Comparison of ENCODE assay signal across 12 cellular contexts in genomic region chr17:73142763-73143395, GRCh38. TPM values are rescaled to one million over a fixed set of nuclear protein-coding genes. Genes with fewer than 3 reads are reported as not detected.
DNase-seq lines count a peak whose midpoint lies in the region; ATAC-seq, FAIRE-seq and TF ChIP-seq lines count a peak whose summit lies in the region.
"Had no signal": no experiment of that assay in that cellular context is flagged by ENCODE, and none has a peak within 500 bp of the region (broad histone marks: within the 10 kb centered on the region; RNA-seq: fewer than 3 reads in every experiment).

No MANE protein-coding gene starts in this region.

- BruUV-seq in endothelial cell of umbilical vein (replicated peaks; lab: Mats Ljungman, UMichigan) = no TSS peak

- no peaks in the 10 kb centered on the region for H3K4me1 ChIP-seq in SK-N-SH (ENCODE audit: control insufficient read depth in 1 of 2, insufficient read depth in 2 of 2, low read depth in 1 of 2, low read length in 1 of 2)
- peaks cover 9% of the 10 kb centered on the region for H3K4me1 ChIP-seq in endothelial cell of umbilical vein (ENCODE audit: control insufficient read depth, extremely low read depth, insufficient read depth, low read length)
- H3K4me1 ChIP-seq in upper lobe of right lung = no peaks in the 10 kb centered on the region
- H3K4me1 ChIP-seq: Caco-2, colonic mucosa had no signal

- H3K9me2 ChIP-seq in SK-N-SH = no peaks in the 10 kb centered on the region

- H3K9me3 ChIP-seq in SK-N-SH = no peaks in the 10 kb centered on the region
- H3K9me3 ChIP-seq in endothelial cell of umbilical vein (replicated peaks; ENCODE audit: control insufficient read depth, insufficient read depth, low read length) = peaks cover 2% of the 10 kb centered on the region
- no peaks in the 10 kb centered on the region for H3K9me3 ChIP-seq in upper lobe of right lung
- H3K9me3 ChIP-seq: colonic mucosa had no signal

- WGBS in SK-N-SH (ENCODE audit: low lambda C conversion rate) = 70% methylated on average over 7 of the region's 7 CpGs

- no peaks in the 10 kb centered on the region for H3K36me3 ChIP-seq in SK-N-SH (replicated peaks in 1 of 2; ENCODE audit: control insufficient read depth in 1 of 2, insufficient read depth in 2 of 2, low read length in 1 of 2)
- no peaks in the 10 kb centered on the region for H3K36me3 ChIP-seq in endothelial cell of umbilical vein (ENCODE audit: control insufficient read depth in 2 of 2, extremely low read depth in 1 of 2, insufficient read depth in 2 of 2, low read length in 2 of 2)
- no peaks in the 10 kb centered on the region for H3K36me3 ChIP-seq in upper lobe of right lung
- H3K36me3 ChIP-seq: colonic mucosa had no signal

- no peak for TF ChIP-seq EP300 in SK-N-SH (IDR thresholded peaks at IDR 0.05; ENCODE audit: borderline replicate concordance in 1 of 2, low read depth in 1 of 2, low read length in 1 of 2)

- intact Hi-C loops in Right ventricle myocardium superior (cut with DNase I) = no loop called here
- intact Hi-C loops in cardiac septum (cut with DNase I) = no loop called here
- intact Hi-C loops in endothelial cell of umbilical vein (cut with micrococcal nuclease) = no loop called here
- intact Hi-C loops in upper lobe of right lung (cut with DNase I) = no loop called here

- no peak overlapping the region for H3K4me3 ChIP-seq in SK-N-SH (ENCODE audit: low read depth in 2 of 2, low read length in 1 of 2)
- H3K4me3 ChIP-seq in endothelial cell of umbilical vein (replicated peaks in 1 of 3; ENCODE audit: insufficient read depth in 1 of 3, low read depth in 1 of 3, low read length in 3 of 3) = no peak overlapping the region
- no peak overlapping the region for H3K4me3 ChIP-seq in upper lobe of right lung
- H3K4me3 ChIP-seq: colonic mucosa had no signal

- dilution Hi-C loops in endothelial cell of umbilical vein (cut with MboI; ENCODE audit: extremely low pct_ligation_motif_present, low sequenced_read_pairs) = no loop called here

- CTCF ChIA-PET in SK-N-SH (lab: Yijun Ruan, JAX) (interaction anchor here (0.6 to 2.1 kb wide), 5 partner anchors 13 to 234 kb away, joined by 3 to 10 read pairs (median 3); no protein-coding TSS in a partner anchor), endothelial cell of umbilical vein (lab: Charles Lee) (interaction anchor here (1.6 kb wide), 1 partner anchor 417 kb away, joined by 6 read pairs; no protein-coding TSS in a partner anchor)

- H3F3A ChIP-seq in SK-N-SH (replicated peaks; ENCODE audit: insufficient read depth) = no peaks in the 10 kb centered on the region

- H3K79me2 ChIP-seq in SK-N-SH (ENCODE audit: insufficient read depth) (no peaks in the 10 kb centered on the region), endothelial cell of umbilical vein (ENCODE audit: control insufficient read depth, insufficient read depth, low read length) (no peaks in the 10 kb centered on the region)

- H3K9ac ChIP-seq in SK-N-SH (no peak overlapping the region), endothelial cell of umbilical vein (replicated peaks; ENCODE audit: extremely low read depth, insufficient read depth, low read length) (no peak overlapping the region)

- H3K27ac ChIP-seq in SK-N-SH (ENCODE audit: low read depth in 2 of 2, low read length in 1 of 2) (no peak overlapping the region), endothelial cell of umbilical vein (ENCODE audit: insufficient read depth, low read depth, low read length) (no peak overlapping the region), upper lobe of right lung (peak overlapping the region; percentile 65)
- H3K27ac ChIP-seq: colonic mucosa had no signal

- no peak for DNase-seq in Right ventricle myocardium superior
- DNase-seq in cardiac septum (ENCODE audit: low spot score) = no peak
- no peak for DNase-seq in SK-N-SH
- DNase-seq in endothelial cell of umbilical vein (ENCODE audit: low read depth, low spot score) = peak; percentile 30
- DNase-seq in upper lobe of right lung = no peak
- DNase-seq in hepatic stellate cell (ENCODE audit: low spot score) = no peak
- DNase-seq in SHP77 (lab: John Stamatoyannopoulos, UW) = no peak
- DNase-seq: Caco-2, colonic mucosa, NCI-H446 treated with DMSO at 0.1 percent for 48 hours, posterior cingulate gyrus had no signal

- TF ChIP-seq CTCF in SK-N-SH (IDR thresholded peaks at IDR 0.05) = no peak
- TF ChIP-seq CTCF in endothelial cell of umbilical vein (IDR thresholded peaks at IDR 0.05; ENCODE audit: extremely low read depth in 1 of 2, insufficient read depth in 1 of 2, low read depth in 1 of 2, low read length in 2 of 2) = no peak
- no peak for TF ChIP-seq CTCF in upper lobe of right lung (IDR thresholded peaks at IDR 0.05)

- POLR2A ChIA-PET in SK-N-SH (lab: Yijun Ruan, JAX) (no interaction called here), endothelial cell of umbilical vein (lab: Charles Lee) (no interaction called here)

- peak; percentile 87 for FAIRE-seq in endothelial cell of umbilical vein (lab: Jason Lieb, UNC)

- ATAC-seq in Right ventricle myocardium superior (ENCODE audit: poor library complexity) (peak; percentile 74), upper lobe of right lung (peak; percentile 90), HG03025 (IDR thresholded peaks at IDR 0.05; ENCODE audit: low FRiP score, unreplicated experiment) (no peak)

- no peak for TF ChIP-seq POLR2A in endothelial cell of umbilical vein (IDR thresholded peaks at IDR 0.05; ENCODE audit: low read depth, low read length)

- no peaks in the 10 kb centered on the region for H4K20me1 ChIP-seq in SK-N-SH (ENCODE audit: insufficient read depth)
- no peaks in the 10 kb centered on the region for H4K20me1 ChIP-seq in endothelial cell of umbilical vein (replicated peaks; ENCODE audit: control insufficient read depth, extremely low read depth, insufficient read depth, low read length)

- H3K9me1 ChIP-seq in endothelial cell of umbilical vein (replicated peaks; ENCODE audit: control insufficient read depth, extremely low read depth, insufficient read depth, low read length) = no peaks in the 10 kb centered on the region

- H2AFZ ChIP-seq in SK-N-SH (ENCODE audit: low read depth) (peak overlapping the region; percentile 74; the same call in 1 of the 2 replicates), endothelial cell of umbilical vein (ENCODE audit: low read depth, low read length) (peak overlapping the region; percentile 39)

- H3K27me3 ChIP-seq in SK-N-SH (ENCODE audit: insufficient read depth) (no peaks in the 10 kb centered on the region), endothelial cell of umbilical vein (ENCODE audit: control insufficient read depth in 2 of 2, insufficient read depth in 2 of 2, low read length in 2 of 2) (peaks cover 0 to 4% of the 10 kb centered on the region in 2 experiments), upper lobe of right lung (no peaks in the 10 kb centered on the region)
- H3K27me3 ChIP-seq: colonic mucosa had no signal

- H3K4me2 ChIP-seq in SK-N-SH (no peak overlapping the region), endothelial cell of umbilical vein (ENCODE audit: insufficient read depth, low read length) (peak overlapping the region; percentile 24)

- no peak for TF ChIP-seq RAD21 in SK-N-SH (IDR thresholded peaks at IDR 0.05; ENCODE audit: low read length)

TF ChIP-seq in SK-N-SH, 30 proteins besides CTCF, POLR2A, EP300 and RAD21 (continues in another document):
- TF ChIP-seq GABPA (IDR thresholded peaks at IDR 0.05; ENCODE audit: low read depth) = peak; percentile 55

RNA-seq across cellular contexts. Expression of gene SSTR2, which starts 21.9 kb away (rescaled TPM):
- total RNA-seq in Right ventricle myocardium superior (0.56 TPM), cardiac septum (0.59 TPM), endothelial cell of umbilical vein (not detected in 2 replicates), upper lobe of right lung (0.38 TPM)
- polyA plus RNA-seq in SK-N-SH (2012; rRNA removed) (0.44 and 0.67 TPM in 2 replicates), endothelial cell of umbilical vein (0.01 and 0.02 TPM in 2 replicates)
- 0.41 and 0.47 TPM in 2 replicates for polyA plus RNA-seq in SK-N-SH (2012; cell fraction: cytosol; rRNA removed)
- polyA plus RNA-seq in SK-N-SH (2012; cell fraction: nucleus; rRNA removed) = 0.49 and 0.73 TPM in 2 replicates
- not detected in 2 replicates for polyA plus RNA-seq in endothelial cell of umbilical vein (2011; cell fraction: cytosol; rRNA removed)
- not detected in 2 replicates for polyA plus RNA-seq in endothelial cell of umbilical vein (2011; cell fraction: nucleus; rRNA removed)
- polyA plus RNA-seq in endothelial cell of umbilical vein (2012) = not detected in 2 replicates
- polyA minus RNA-seq in endothelial cell of umbilical vein = not detected in 2 replicates
- not detected for polyA minus RNA-seq in endothelial cell of umbilical vein (2011; cell fraction: cytosol; rRNA and poly(A)+ RNA removed)
- not detected in 2 replicates for polyA minus RNA-seq in endothelial cell of umbilical vein (2011; cell fraction: nucleus; rRNA and poly(A)+ RNA removed)

RNA-seq across cellular contexts. Expression of gene COG1, which starts 50.0 kb away (rescaled TPM):
- 46.1 TPM for total RNA-seq in Right ventricle myocardium superior
- total RNA-seq in cardiac septum = 48.5 TPM
- polyA plus RNA-seq in SK-N-SH (2012; rRNA removed) = 52.8 and 53.1 TPM in 2 replicates
- 21.9 and 24.1 TPM in 2 replicates for polyA plus RNA-seq in SK-N-SH (2012; cell fraction: cytosol; rRNA removed)
- 159 and 187 TPM in 2 replicates for polyA plus RNA-seq in SK-N-SH (2012; cell fraction: nucleus; rRNA removed)
- total RNA-seq in endothelial cell of umbilical vein = 38.6 and 39.0 TPM in 2 replicates
- 26.2 and 30.0 TPM in 2 replicates for polyA plus RNA-seq in endothelial cell of umbilical vein
- 18.5 and 22.0 TPM in 2 replicates for polyA plus RNA-seq in endothelial cell of umbilical vein (2011; cell fraction: cytosol; rRNA removed)
- polyA plus RNA-seq in endothelial cell of umbilical vein (2011; cell fraction: nucleus; rRNA removed) = 91.9 and 109 TPM in 2 replicates
- 36.8 and 38.3 TPM in 2 replicates for polyA plus RNA-seq in endothelial cell of umbilical vein (2012)
- 37.6 and 39.0 TPM in 2 replicates for polyA minus RNA-seq in endothelial cell of umbilical vein
- 12.0 TPM for polyA minus RNA-seq in endothelial cell of umbilical vein (2011; cell fraction: cytosol; rRNA and poly(A)+ RNA removed)
- 42.8 and 47.5 TPM in 2 replicates for polyA minus RNA-seq in endothelial cell of umbilical vein (2011; cell fraction: nucleus; rRNA and poly(A)+ RNA removed)
- 37.0 TPM for total RNA-seq in upper lobe of right lung

RNA-seq across cellular contexts. Expression of gene SLC39A11, which starts 50.4 kb away (rescaled TPM):
- total RNA-seq in Right ventricle myocardium superior (5.5 TPM), cardiac septum (7.2 TPM), endothelial cell of umbilical vein (11.9 and 12.4 TPM in 2 replicates), upper lobe of right lung (33.7 TPM)
- polyA plus RNA-seq in SK-N-SH (2012; rRNA removed) (23.5 and 23.7 TPM in 2 replicates), endothelial cell of umbilical vein (7.8 and 8.1 TPM in 2 replicates)
- 18.3 and 21.7 TPM in 2 replicates for polyA plus RNA-seq in SK-N-SH (2012; cell fraction: cytosol; rRNA removed)
- 17.8 and 21.7 TPM in 2 replicates for polyA plus RNA-seq in SK-N-SH (2012; cell fraction: nucleus; rRNA removed)
- polyA plus RNA-seq in endothelial cell of umbilical vein (2011; cell fraction: cytosol; rRNA removed) = 4.8 and 5.7 TPM in 2 replicates
- 5.1 and 7.9 TPM in 2 replicates for polyA plus RNA-seq in endothelial cell of umbilical vein (2011; cell fraction: nucleus; rRNA removed)
- polyA plus RNA-seq in endothelial cell of umbilical vein (2012) = 9.6 and 11.7 TPM in 2 replicates
- polyA minus RNA-seq in endothelial cell of umbilical vein = 31.9 and 46.8 TPM in 2 replicates
- polyA minus RNA-seq in endothelial cell of umbilical vein (2011; cell fraction: cytosol; rRNA and poly(A)+ RNA removed) = 4.9 TPM
- 24.6 and 25.5 TPM in 2 replicates for polyA minus RNA-seq in endothelial cell of umbilical vein (2011; cell fraction: nucleus; rRNA and poly(A)+ RNA removed)
